ENCODE assay signal across 8 cellular contexts in the genomic region with DNA sequence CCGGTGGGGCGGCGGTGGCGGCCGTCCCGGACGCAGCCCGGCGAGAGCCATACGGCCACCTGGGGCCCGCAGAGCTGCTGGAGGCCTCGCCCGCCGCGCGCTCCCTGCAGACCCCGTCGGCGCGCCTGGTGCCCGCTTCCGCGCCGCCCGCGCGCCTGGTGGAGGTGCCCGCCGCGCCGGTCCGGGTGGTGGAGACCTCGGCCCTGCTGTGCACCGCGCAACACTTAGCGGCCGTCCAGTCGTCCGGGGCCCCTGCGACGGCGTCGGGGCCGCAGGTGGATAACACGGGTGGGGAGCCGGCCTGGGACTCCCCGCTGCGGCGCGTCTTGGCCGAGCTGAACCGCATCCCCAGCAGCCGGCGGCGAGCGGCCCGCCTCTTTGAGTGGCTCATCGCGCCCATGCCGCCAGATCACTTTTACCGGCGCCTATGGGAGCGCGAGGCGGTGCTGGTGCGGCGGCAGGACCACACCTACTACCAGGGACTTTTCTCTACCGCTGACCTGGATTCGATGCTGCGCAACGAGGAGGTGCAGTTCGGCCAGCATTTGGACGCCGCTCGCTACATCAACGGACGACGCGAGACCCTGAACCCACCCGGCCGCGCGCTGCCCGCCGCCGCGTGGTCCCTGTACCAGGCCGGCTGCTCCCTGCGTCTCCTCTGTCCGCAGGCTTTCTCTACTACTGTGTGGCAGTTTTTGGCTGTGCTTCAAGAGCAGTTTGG. TPM values are rescaled to one million over a fixed set of nuclear protein-coding genes. Genes with fewer than 3 reads are reported as not detected.
DNase-seq lines count a peak whose midpoint lies in the region; ATAC-seq and TF ChIP-seq lines count a peak whose summit lies in the region.

No MANE protein-coding gene starts in this region.

- H3K4me2 ChIP-seq in SU-DHL-6 (ENCODE audit: low read depth, low read length, poor library complexity, severe bottlenecking), result peak overlapping the region; percentile 61
- peak overlapping the region; percentile 100 for H3K4me2 ChIP-seq in skeletal muscle satellite cell (ENCODE audit: low read length)

- intact Hi-C loops in adrenal gland (cut with DNase I), result no loop called here

- H3F3A ChIP-seq in SU-DHL-6 (ENCODE audit: insufficient read depth), result peaks cover 9% of the 10 kb centered on the region

- H3K9me3 ChIP-seq in KOPT-K1 (ENCODE audit: insufficient read depth, low read length, poor library complexity, severe bottlenecking) (no peaks in the 10 kb centered on the region), SU-DHL-6 (ENCODE audit: insufficient read depth, low read length) (no peaks in the 10 kb centered on the region), adrenal gland (replicated peaks in 1 of 3) (no peaks in the 10 kb centered on the region), skeletal muscle satellite cell (replicated peaks; ENCODE audit: low read length) (no peaks in the 10 kb centered on the region)

- H3K27ac ChIP-seq in KOPT-K1 (ENCODE audit: low read depth, low read length, poor library complexity, severe bottlenecking) (peak overlapping the region; percentile 86), SU-DHL-6 (ENCODE audit: low read depth, low read length) (peak overlapping the region; percentile 65), adrenal gland (peak overlapping the region; percentile 9 to 89 (median 65))

- H4K20me1 ChIP-seq in SU-DHL-6 (ENCODE audit: low read depth, low read length), result peaks cover 10% of the 10 kb centered on the region; the same call in 1 of the 2 replicates

- peak; percentile 68 for ATAC-seq in GM21717 (IDR thresholded peaks at IDR 0.05; ENCODE audit: unreplicated experiment)

- peaks cover 35% of the 10 kb centered on the region for H3K79me2 ChIP-seq in SU-DHL-6 (ENCODE audit: insufficient read depth, low read length)

- 1 to 2% (median 1%) methylated on average over 17 to 90 of the region's 90 CpGs for WGBS in adrenal gland, 4 donors

- H3K27me3 ChIP-seq in SU-DHL-6 (ENCODE audit: low read length) (no peaks in the 10 kb centered on the region), adrenal gland (no peaks in the 10 kb centered on the region), skeletal muscle satellite cell (ENCODE audit: control insufficient read depth, insufficient read depth, low read length) (no peaks in the 10 kb centered on the region)

- H3K4me3 ChIP-seq in SU-DHL-6 (ENCODE audit: insufficient read depth, low read length, poor library complexity, severe bottlenecking) (peak overlapping the region; percentile 91), adrenal gland (peak overlapping the region in 3 of 4 donors; percentile 36 to 86 (median 42)), skeletal muscle satellite cell (ENCODE audit: low read length) (peak overlapping the region; percentile 99)

- H3K36me3 ChIP-seq in KOPT-K1 (ENCODE audit: insufficient read depth, low read length) (peaks cover 39% of the 10 kb centered on the region), SU-DHL-6 (ENCODE audit: low read length) (peaks cover 18% of the 10 kb centered on the region), adrenal gland (replicated peaks in 1 of 2) (no peaks in the 10 kb centered on the region), skeletal muscle satellite cell (ENCODE audit: insufficient read depth, low read length) (peaks cover 5% of the 10 kb centered on the region)

- TF ChIP-seq CTCF in SU-DHL-6 (IDR thresholded peaks at IDR 0.05; ENCODE audit: insufficient read depth, low read length, poor library complexity, severe bottlenecking) (no peak), adrenal gland (IDR thresholded peaks at IDR 0.05) (no peak)

- peaks cover 0 to 30% of the 10 kb centered on the region in 2 donors for H3K4me1 ChIP-seq in adrenal gland (replicated peaks in 1 of 2)
- H3K4me1 ChIP-seq in skeletal muscle satellite cell (ENCODE audit: control insufficient read depth, insufficient read depth, low read length), result peaks cover 23% of the 10 kb centered on the region

- peak; percentile 49 for DNase-seq in Daoy (ENCODE audit: low read depth)
- peak; percentile 60 to 81 (median 69) for DNase-seq in adrenal gland
- peak; percentile 21 for DNase-seq in hippocampal formation (lab: John Stamatoyannopoulos, UW)
- DNase-seq in UCSD-AML1 (lab: John Stamatoyannopoulos, UW; ENCODE audit: unreplicated experiment), result no peak

- TF ChIP-seq POLR2A in adrenal gland (IDR thresholded peaks at IDR 0.05), result peak in 1 of 2 donors; percentile 58

- H3K9me2 ChIP-seq in SU-DHL-6 (replicated peaks; ENCODE audit: insufficient read depth, low read length), result no peaks in the 10 kb centered on the region

- H2AFZ ChIP-seq in SU-DHL-6 (ENCODE audit: low read depth, low read length, severe bottlenecking), result peak overlapping the region; percentile 99

- peak overlapping the region; percentile 90 for H3K9ac ChIP-seq in SU-DHL-6 (ENCODE audit: low read length)
- H3K9ac ChIP-seq in skeletal muscle satellite cell (ENCODE audit: low read depth, low read length), result peak overlapping the region; percentile 96

RNA-seq across cellular contexts. Expression of a gene that starts 0.7 kb away (rescaled TPM):
- 10.6 and 16.1 TPM in 2 replicates for total RNA-seq in Daoy (2014; rRNA removed; shearing (Covaris generic))
- 10 to 100 TPM in 6 of 8 donors, 1 to 10 TPM in 2; 9.0 to 21.2 (median 11.8) TPM for total RNA-seq in adrenal gland
- 1 to 10 TPM; 5.2 to 6.0 (median 5.9) TPM for polyA plus RNA-seq in adrenal gland
- total RNA-seq in skeletal muscle satellite cell (2012; rRNA removed), result 21.4 and 21.5 TPM in 2 replicates

RNA-seq across cellular contexts. Expression of a gene that starts 33.1 kb away (rescaled TPM):
- total RNA-seq in Daoy (2014; rRNA removed; shearing (Covaris generic)), result 12.9 and 15.2 TPM in 2 replicates
- total RNA-seq in adrenal gland, result 10 to 100 TPM; 36.1 to 63.3 (median 56.5) TPM
- 10 to 100 TPM; 26.1 to 41.8 (median 41.4) TPM for polyA plus RNA-seq in adrenal gland
- total RNA-seq in skeletal muscle satellite cell (2012; rRNA removed), result 50.2 and 60.3 TPM in 2 replicates

RNA-seq across cellular contexts. Expression of a gene that starts 45.5 kb away (rescaled TPM):
- total RNA-seq in Daoy (2014; rRNA removed; shearing (Covaris generic)), result 2.6 and 5.1 TPM in 2 replicates
- 10 to 100 TPM in 7 of 8 donors, 1 to 10 TPM in 1; 8.7 to 31.4 (median 17.4) TPM for total RNA-seq in adrenal gland
- polyA plus RNA-seq in adrenal gland, result 10 to 100 TPM in 2 of 3 donors, 1 to 10 TPM in 1; 3.5 to 11.1 (median 10.4) TPM
- 3.3 and 4.1 TPM in 2 replicates for total RNA-seq in skeletal muscle satellite cell (2012; rRNA removed)

Comparison
In these comparisons a context has a peak if more than half of its experiments do, and no peak if none do; other contexts are left out.
1. H3K4me3 ChIP-seq: peak in every context shown above with its lines; median percentile 99 in skeletal muscle satellite cell; 91 in SU-DHL-6; 42 in adrenal gland.